In the genomic region with DNA sequence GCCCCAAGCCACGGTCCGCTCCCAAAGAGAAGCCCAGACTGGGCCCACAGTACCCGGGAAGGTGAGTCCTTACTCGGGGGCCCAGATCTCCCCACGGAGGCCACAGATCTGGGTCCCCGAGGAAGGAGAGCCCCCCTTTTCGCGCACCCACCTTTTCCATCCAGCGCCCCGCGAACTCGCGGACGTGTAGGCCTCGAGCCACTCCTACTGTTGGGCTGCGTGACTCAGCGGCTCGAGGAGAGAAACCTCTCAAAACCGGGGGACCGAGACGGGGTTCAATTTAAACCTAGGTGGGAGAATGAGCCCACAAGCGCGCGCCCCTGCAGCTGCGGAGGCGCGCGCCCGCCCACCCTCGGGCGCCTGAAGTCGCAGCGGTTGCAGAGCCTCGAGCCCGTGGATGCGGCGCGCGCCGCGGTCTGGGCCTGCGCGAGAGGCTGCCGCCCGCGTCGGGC, we compare ENCODE assay signal across 14 cellular contexts. TPM values are rescaled to one million over a fixed set of nuclear protein-coding genes. Genes with fewer than 3 reads are reported as not detected.
DNase-seq lines count a peak whose midpoint lies in the region; ATAC-seq and TF ChIP-seq lines count a peak whose summit lies in the region.
"Had no signal": no experiment of that assay in that cellular context is flagged by ENCODE, and none has a peak within 500 bp of the region (broad histone marks: within the 10 kb centered on the region; RNA-seq: fewer than 3 reads in every experiment).

No MANE protein-coding gene starts in this region.

- DNase-seq in adipocyte (ENCODE audit: low read depth) (no peak), left lung (no peak), smooth muscle cell (lab: John Stamatoyannopoulos, UW; ENCODE audit: unreplicated experiment) (no peak), superior temporal gyrus (ENCODE audit: extremely low spot score) (no peak), DMS153 treated with DMSO at 0.1 percent for 48 hours (lab: John Stamatoyannopoulos, UW; ENCODE audit: unreplicated experiment) (no peak), substantia nigra (lab: John Stamatoyannopoulos, UW) (no peak)
- DNase-seq: cerebellar nuclear complex, GDM1, naive B cell had no signal

- no peaks in the 10 kb centered on the region for H3K79me2 ChIP-seq in smooth muscle cell (ENCODE audit: low read depth)

- H3K36me3 ChIP-seq in adipocyte (ENCODE audit: control insufficient read depth, insufficient read depth, low read length, severe bottlenecking), result no peaks in the 10 kb centered on the region
- H3K36me3 ChIP-seq in left lung, result no peaks in the 10 kb centered on the region
- H3K36me3 ChIP-seq in smooth muscle cell (ENCODE audit: low read depth), result no peaks in the 10 kb centered on the region

- H3K9ac ChIP-seq in adipocyte (ENCODE audit: low read length) (no peak overlapping the region), smooth muscle cell (ENCODE audit: low read depth) (no peak overlapping the region)

- ATAC-seq in HG03095 (IDR thresholded peaks at IDR 0.05; ENCODE audit: unreplicated experiment) (peak; percentile 21), left lung (no peak), GM21423 (IDR thresholded peaks at IDR 0.05; ENCODE audit: unreplicated experiment) (no peak)

- intact Hi-C loops in left lung (cut with DNase I), result no loop called here

- H3K9me3 ChIP-seq in adipocyte (ENCODE audit: control insufficient read depth, low read length) (no peaks in the 10 kb centered on the region), left lung (no peaks in the 10 kb centered on the region), smooth muscle cell (replicated peaks; ENCODE audit: low read depth) (no peaks in the 10 kb centered on the region)

- no peak overlapping the region for H3K27ac ChIP-seq in left lung
- H3K27ac ChIP-seq in smooth muscle cell (ENCODE audit: low read depth), result no peak overlapping the region
- H3K27ac ChIP-seq in substantia nigra (ENCODE audit: low read depth, low read length, poor library complexity, severe bottlenecking), result no peak overlapping the region

- H3K27me3 ChIP-seq in adipocyte (replicated peaks; ENCODE audit: control insufficient read depth, insufficient read depth, low read length) (peaks cover 67% of the 10 kb centered on the region), left lung (peaks cover 82 to 93% of the 10 kb centered on the region in 2 donors), smooth muscle cell (ENCODE audit: low read depth) (peaks cover 100% of the 10 kb centered on the region)

- WGBS in smooth muscle cell (ENCODE audit: low lambda C conversion rate), result 2% methylated on average over 44 of the region's 47 CpGs

- peak overlapping the region; percentile 93 for H3K4me2 ChIP-seq in smooth muscle cell

- H3K4me3 ChIP-seq in adipocyte (ENCODE audit: low read length), result peak overlapping the region; percentile 76
- H3K4me3 ChIP-seq in left lung, result peak overlapping the region; percentile 15 to 26
- peak overlapping the region; percentile 57 for H3K4me3 ChIP-seq in smooth muscle cell

- H3F3A ChIP-seq in smooth muscle cell (ENCODE audit: low read depth), result no peaks in the 10 kb centered on the region

- peak in 1 of 2 donors; percentile 2 for TF ChIP-seq CTCF in left lung (IDR thresholded peaks at IDR 0.05)
- TF ChIP-seq CTCF in smooth muscle cell (IDR thresholded peaks at IDR 0.05; ENCODE audit: borderline replicate concordance, insufficient read depth, poor library complexity, severe bottlenecking), result no peak

- H2AFZ ChIP-seq in smooth muscle cell (ENCODE audit: low read depth), result peak overlapping the region; percentile 94

- H3K4me1 ChIP-seq in adipocyte (ENCODE audit: control insufficient read depth, insufficient read depth, low read length), result no peaks in the 10 kb centered on the region
- peaks cover 0 to 24% of the 10 kb centered on the region in 2 donors for H3K4me1 ChIP-seq in left lung
- H3K4me1 ChIP-seq in smooth muscle cell (ENCODE audit: low read depth), result peaks cover 26% of the 10 kb centered on the region

- no peaks in the 10 kb centered on the region for H4K20me1 ChIP-seq in smooth muscle cell (ENCODE audit: low read depth)

RNA-seq across cellular contexts. Expression of a gene that starts 6.3 kb away (rescaled TPM):
- not detected for total RNA-seq in left lung
- total RNA-seq in smooth muscle cell, result not detected in 2 replicates
- polyA plus RNA-seq in smooth muscle cell, result not detected in 2 replicates
- total RNA-seq: activated CD8-positive, alpha-beta memory T cell treated with anti-CD3 and anti-CD28 coated beads for 36 hours; HT1080; SK-MEL-5 had no signal

RNA-seq across cellular contexts. Expression of a gene that starts 29.4 kb away (rescaled TPM):
- total RNA-seq in left lung (not detected), smooth muscle cell (1.3 TPM in 1 of 2 replicates, not detected in the other)
- polyA plus RNA-seq in smooth muscle cell, result 0.63 TPM in 1 of 2 replicates, not detected in the other
- total RNA-seq: activated CD8-positive, alpha-beta memory T cell treated with anti-CD3 and anti-CD28 coated beads for 36 hours; HT1080; SK-MEL-5 had no signal

Comparison
In these comparisons a context has a peak if more than half of its experiments do, and no peak if none do; other contexts are left out.
1. H3K4me3 ChIP-seq: peak in every context shown above with its lines; median percentile 76 in adipocyte; 57 in smooth muscle cell; 20 in left lung.